23 cellular contexts compared by ENCODE assay signal in the genomic region with DNA sequence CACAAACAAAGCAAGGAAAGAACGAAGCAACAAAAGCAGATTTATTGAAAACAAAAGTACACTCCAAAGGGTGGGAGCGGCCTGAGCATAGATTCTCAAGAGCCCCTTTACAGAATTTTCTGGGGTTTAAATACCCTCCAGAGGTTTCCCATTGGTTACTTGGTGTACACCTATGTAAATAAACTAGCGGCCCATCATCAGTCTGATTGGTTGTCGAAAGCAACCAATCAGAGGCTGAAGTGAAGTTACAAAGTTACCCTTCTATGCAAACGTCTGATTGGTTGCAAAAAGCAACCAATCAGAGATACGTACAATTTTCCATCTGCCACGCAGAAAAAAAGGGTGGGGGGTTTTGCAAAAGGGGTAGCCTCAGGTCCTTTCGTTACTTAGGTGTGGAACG.
"Had no signal": no experiment of that assay in that cellular context is flagged by ENCODE, and none has a peak within 500 bp of the region (broad histone marks: within the 10 kb centered on the region; RNA-seq: fewer than 3 reads in every experiment).

No MANE protein-coding gene starts in this region.

- H3K4me3 ChIP-seq: SJSA1 had no signal

- ATAC-seq: activated T-cell treated with anti-CD3 and anti-CD28 coated beads, Interleukin-2, amount 50 U/mL, for 4 hours; Panc1; T-cell had no signal

- DNase-seq: activated B cell treated with CpG ODN at 0.5 μM for 24 hours; activated CD4-positive, alpha-beta T cell treated with anti-CD3 and anti-CD28 coated beads for 1 hour; activated CD4-positive, alpha-beta T cell treated with anti-CD3 and anti-CD28 coated beads, Interleukin-2, amount 10 ng/mL, durations not matched to agents 24 days and 14 days; activated CD4-positive, alpha-beta T cell treated with anti-CD3 and anti-CD28 coated beads, Interleukin-2, amount 50 U/mL, for 48 hours; activated CD8-positive, alpha-beta memory T cell treated with anti-CD3 and anti-CD28 coated beads for 24 hours; activated gamma-delta T cell; activated naive CD4-positive, alpha-beta T cell treated with anti-CD3 and anti-CD28 coated beads for 36 hours; activated T-cell treated with anti-CD3 and anti-CD28 coated beads, Interleukin-2, amount 50 U/mL, for 4 hours; amygdala; Kasumi-1; KBM-7; NCI-H1105 treated with DMSO at 0.1 percent for 48 hours; NCI-H1436 treated with DMSO at 0.1 percent for 48 hours; NCI-H187; NCI-H446 treated with DMSO at 0.1 percent for 48 hours; NCI-H524 treated with DMSO at 0.1 percent for 48 hours; NCI-H774; NK-92 treated with Interleukin-12 subunit alpha and Interleukin-12 subunit beta, amount 100 ng/mL, for 24 hours; OCI-M1; T-cell; T-helper 2 cell had no signal
